ENCODE assay signal across 15 cellular contexts in genomic region chr17:31731119-31731518, GRCh38.
A peak's percentile ranks its signal among the peaks of the same experiment; 100 is the strongest.
DNase-seq lines count a peak whose midpoint lies in the region; ATAC-seq and TF ChIP-seq lines count a peak whose summit lies in the region.
"Had no signal": no experiment of that assay in that cellular context is flagged by ENCODE, and none has a peak within 500 bp of the region (broad histone marks: within the 10 kb centered on the region; RNA-seq: fewer than 3 reads in every experiment).

No MANE protein-coding gene starts in this region.

- H3K9me3 Mint-ChIP-seq in activated CD4-positive, alpha-beta T cell treated with anti-CD3 and anti-CD28 coated beads, Interleukin-2, amount 10 ng/mL, durations not matched to agents 7 days and 5 days: peaks cover 5% of the 10 kb centered on the region

- H3K4me3 Mint-ChIP-seq in activated CD4-positive, alpha-beta T cell treated with anti-CD3 and anti-CD28 coated beads, Interleukin-2, amount 10 ng/mL, durations not matched to agents 7 days and 5 days: no peak overlapping the region
- H3K4me3 Mint-ChIP-seq: CD8-positive, alpha-beta memory T cell had no signal

- no peaks in the 10 kb centered on the region for H3K27me3 Mint-ChIP-seq in activated CD4-positive, alpha-beta T cell treated with anti-CD3 and anti-CD28 coated beads, Interleukin-2, amount 10 ng/mL, durations not matched to agents 7 days and 5 days

- no peak overlapping the region for H3K4me2 ChIP-seq in osteoblast (ENCODE audit: insufficient read depth, low read length)
- H3K4me2 ChIP-seq: BLaER1 had no signal

- POLR2A ChIA-PET in activated CD4-positive, alpha-beta T cell treated with anti-CD3 and anti-CD28 coated beads, Interleukin-2, amount 10 ng/mL, durations not matched to agents 7 days and 5 days (lab: Charles Lee): interaction anchor here (0.5 kb wide), 1 partner anchor 42 kb away, joined by 3 read pairs; no protein-coding TSS in a partner anchor

- H3K27ac ChIP-seq in ascending aorta (peak overlapping the region; percentile 66 to 78), osteoblast (ENCODE audit: low read depth, low read length) (no peak overlapping the region), aorta (ENCODE audit: low read depth in 1 of 2, low read length in 2 of 2) (peak overlapping the region in 1 of 2 donors; percentile 74)
- H3K27ac ChIP-seq: 22Rv1, BLaER1, GM23248, HL-60 had no signal

- intact Hi-C loops in ascending aorta (cut with DNase I) (no loop called here), aorta (cut with DNase I) (no loop called here)

- H3K27me3 ChIP-seq in ascending aorta (no peaks in the 10 kb centered on the region), osteoblast (ENCODE audit: insufficient read depth, low read length) (no peaks in the 10 kb centered on the region), aorta (ENCODE audit: control insufficient read depth in 1 of 2, insufficient read depth in 2 of 2, low read length in 1 of 2) (no peaks in the 10 kb centered on the region)
- H3K27me3 ChIP-seq: BLaER1 had no signal

- H3K79me2 ChIP-seq in osteoblast (ENCODE audit: insufficient read depth, low read length): no peaks in the 10 kb centered on the region

- H3K9me3 ChIP-seq in ascending aorta (no peaks in the 10 kb centered on the region), osteoblast (ENCODE audit: low read depth, low read length) (no peaks in the 10 kb centered on the region), aorta (ENCODE audit: control insufficient read depth, low read length) (no peaks in the 10 kb centered on the region)

- no peak for DNase-seq in activated CD4-positive, alpha-beta T cell treated with anti-CD3 and anti-CD28 coated beads, Interleukin-2, amount 10 ng/mL, durations not matched to agents 7 days and 5 days
- DNase-seq in activated CD4-positive, alpha-beta T cell treated with anti-CD3 and anti-CD28 coated beads, Interleukin-2, amount 50 U/mL, for 4 hours: no peak
- DNase-seq in ascending aorta (ENCODE audit: low spot score in 2 of 2): peak in 1 of 2 donors; percentile 52
- no peak for DNase-seq in osteoblast (ENCODE audit: insufficient read length, low spot score, missing footprints)
- no peak for DNase-seq in aorta
- DNase-seq in RPMI8226: no peak
- DNase-seq: AML-193; Caco-2; CD8-positive, alpha-beta memory T cell; GM23248 had no signal

- H3K36me3 ChIP-seq in ascending aorta (no peaks in the 10 kb centered on the region), osteoblast (ENCODE audit: insufficient read depth, low read length) (no peaks in the 10 kb centered on the region), aorta (ENCODE audit: control insufficient read depth in 1 of 2, insufficient read depth in 2 of 2, low read length in 1 of 2) (no peaks in the 10 kb centered on the region)
- H3K36me3 ChIP-seq: BLaER1 had no signal

- ATAC-seq in aorta (ENCODE audit: low FRiP score): peak; percentile 58
- ATAC-seq in GM21515 (IDR thresholded peaks at IDR 0.05; ENCODE audit: unreplicated experiment): no peak
- ATAC-seq: GM12878 had no signal

- peaks cover 0 to 7% of the 10 kb centered on the region in 2 donors for H3K4me1 ChIP-seq in ascending aorta
- peaks cover 8% of the 10 kb centered on the region for H3K4me1 ChIP-seq in osteoblast (ENCODE audit: insufficient read depth, low read length)
- no peaks in the 10 kb centered on the region for H3K4me1 ChIP-seq in aorta (ENCODE audit: control insufficient read depth in 1 of 2, insufficient read depth in 2 of 2, low read length in 2 of 2)
- H3K4me1 ChIP-seq: BLaER1, Caco-2 had no signal

- H3K36me3 Mint-ChIP-seq in activated CD4-positive, alpha-beta T cell treated with anti-CD3 and anti-CD28 coated beads, Interleukin-2, amount 10 ng/mL, durations not matched to agents 7 days and 5 days (ENCODE audit: low read depth): no peaks in the 10 kb centered on the region
- H3K36me3 Mint-ChIP-seq: CD8-positive, alpha-beta memory T cell had no signal

- peak overlapping the region; percentile 36 for H3K27ac Mint-ChIP-seq in activated CD4-positive, alpha-beta T cell treated with anti-CD3 and anti-CD28 coated beads, Interleukin-2, amount 10 ng/mL, durations not matched to agents 7 days and 5 days

- no peaks in the 10 kb centered on the region for H3K4me1 Mint-ChIP-seq in activated CD4-positive, alpha-beta T cell treated with anti-CD3 and anti-CD28 coated beads, Interleukin-2, amount 10 ng/mL, durations not matched to agents 7 days and 5 days
- H3K4me1 Mint-ChIP-seq: CD8-positive, alpha-beta memory T cell had no signal

- CTCF ChIA-PET in activated CD4-positive, alpha-beta T cell treated with anti-CD3 and anti-CD28 coated beads, Interleukin-2, amount 10 ng/mL, durations not matched to agents 7 days and 5 days (lab: Charles Lee): interaction anchor here (1.2 kb wide), 1 partner anchor 12 kb away, joined by 4 read pairs; no protein-coding TSS in a partner anchor

- no peaks in the 10 kb centered on the region for H4K20me1 ChIP-seq in osteoblast (ENCODE audit: insufficient read depth, low read length)
- H4K20me1 ChIP-seq: BLaER1 had no signal

- H2AFZ ChIP-seq in osteoblast (ENCODE audit: low read length): peak overlapping the region; percentile 48
- H2AFZ ChIP-seq: GM23248 had no signal

- TF ChIP-seq CTCF in ascending aorta (IDR thresholded peaks at IDR 0.05): no peak
- no peak for TF ChIP-seq CTCF in osteoblast (IDR thresholded peaks at IDR 0.05; ENCODE audit: extremely low read depth, low read depth, low read length)

- H3K4me3 ChIP-seq in ascending aorta (no peak overlapping the region), osteoblast (ENCODE audit: insufficient read depth, low read length) (no peak overlapping the region), aorta (ENCODE audit: low read length in 2 of 2) (no peak overlapping the region)
- H3K4me3 ChIP-seq: BLaER1, GM12878, GM23248 had no signal

- 19 to 23% methylated on average over 3 of the region's 3 CpGs for WGBS in aorta, 2 donors
